Comparison of ENCODE assay signal across 17 cellular contexts in genomic region chr11:63804259-63804658, GRCh38. TPM values are rescaled to one million over a fixed set of nuclear protein-coding genes. Genes with fewer than 3 reads are reported as not detected.
DNase-seq lines count a peak whose midpoint lies in the region; ATAC-seq and TF ChIP-seq lines count a peak whose summit lies in the region.
"Had no signal": no experiment of that assay in that cellular context is flagged by ENCODE, and none has a peak within 500 bp of the region (broad histone marks: within the 10 kb centered on the region; RNA-seq: fewer than 3 reads in every experiment).

No MANE protein-coding gene starts in this region.

- H3K4me1 ChIP-seq in mammary epithelial cell (ENCODE audit: insufficient read depth, low read length), result peaks cover 16% of the 10 kb centered on the region
- H3K4me1 ChIP-seq in mucosa of descending colon (ENCODE audit: low read depth), result peaks cover 15% of the 10 kb centered on the region
- H3K4me1 ChIP-seq in vagina, result peaks cover 21% of the 10 kb centered on the region
- H3K4me1 ChIP-seq in ascending aorta, result no peaks in the 10 kb centered on the region
- H3K4me1 ChIP-seq: esophagus muscularis mucosa, Peyer's patch had no signal

- H3K27me3 ChIP-seq in mammary epithelial cell (ENCODE audit: insufficient read depth, low read length) (no peaks in the 10 kb centered on the region), vagina (no peaks in the 10 kb centered on the region), ascending aorta (no peaks in the 10 kb centered on the region)
- H3K27me3 ChIP-seq: esophagus muscularis mucosa, Peyer's patch had no signal

- WGBS in mammary epithelial cell (ENCODE audit: low coverage, missing lambda C conversion rate), result 35% methylated on average over 6 of the region's 6 CpGs

- H3K4me2 ChIP-seq in mammary epithelial cell (ENCODE audit: insufficient read depth, low read depth, low read length), result no peak overlapping the region

- ATAC-seq in mucosa of descending colon, result peak; percentile 97
- ATAC-seq: naive thymus-derived CD4-positive, alpha-beta T cell had no signal

- H3K36me3 ChIP-seq in mammary epithelial cell (ENCODE audit: insufficient read depth, low read length), result no peaks in the 10 kb centered on the region
- H3K36me3 ChIP-seq in mucosa of descending colon (ENCODE audit: low read depth), result no peaks in the 10 kb centered on the region
- no peaks in the 10 kb centered on the region for H3K36me3 ChIP-seq in vagina
- no peaks in the 10 kb centered on the region for H3K36me3 ChIP-seq in ascending aorta
- H3K36me3 ChIP-seq: esophagus muscularis mucosa, HAP-1, Peyer's patch had no signal

- no peaks in the 10 kb centered on the region for H3K36me3 Mint-ChIP-seq in immature natural killer cell
- H3K36me3 Mint-ChIP-seq: naive thymus-derived CD4-positive, alpha-beta T cell had no signal

- dilution Hi-C loops in mammary epithelial cell (cut with HindIII; ENCODE audit: low sequenced_read_pairs), result no loop called here

- H3K4me3 ChIP-seq in mammary epithelial cell (replicated peaks in 1 of 3; ENCODE audit: insufficient read depth in 1 of 3, low read depth in 2 of 3, low read length in 3 of 3) (no peak overlapping the region), mucosa of descending colon (no peak overlapping the region), vagina (no peak overlapping the region), ascending aorta (no peak overlapping the region), coronary artery (no peak overlapping the region)
- H3K4me3 ChIP-seq: esophagus muscularis mucosa, HAP-1, lung, Peyer's patch had no signal

- BruUV-seq in mammary epithelial cell (replicated peaks; lab: Mats Ljungman, UMichigan), result no TSS peak

- no peaks in the 10 kb centered on the region for H4K20me1 ChIP-seq in mammary epithelial cell (ENCODE audit: insufficient read depth, low read length)

- H2AFZ ChIP-seq in mammary epithelial cell (ENCODE audit: low read depth, low read length), result no peak overlapping the region

- no peaks in the 10 kb centered on the region for H3K9me3 Mint-ChIP-seq in immature natural killer cell

- intact Hi-C loops in mammary epithelial cell (cut with micrococcal nuclease), result no loop called here
- intact Hi-C loops in mucosa of descending colon (cut with DNase I, micrococcal nuclease), result no loop called here
- intact Hi-C loops in vagina (cut with DNase I), result no loop called here
- intact Hi-C loops in ascending aorta (cut with DNase I), result no loop called here

- no peak for TF ChIP-seq CTCF in mammary epithelial cell (conservative IDR thresholded peaks at IDR 0.05 in 1 of 2, IDR thresholded peaks at IDR 0.05 in 1 of 2; ENCODE audit: extremely low read depth in 1 of 2, insufficient read depth in 1 of 2, low read depth in 1 of 2, low read length in 2 of 2)
- no peak for TF ChIP-seq CTCF in mucosa of descending colon (IDR thresholded peaks at IDR 0.05)
- no peak for TF ChIP-seq CTCF in vagina (IDR thresholded peaks at IDR 0.05)
- TF ChIP-seq CTCF in ascending aorta (IDR thresholded peaks at IDR 0.05), result no peak
- TF ChIP-seq CTCF in coronary artery (IDR thresholded peaks at IDR 0.05), result no peak

- H3K27ac ChIP-seq in mammary epithelial cell (ENCODE audit: insufficient read depth, low read depth, low read length) (no peak overlapping the region), vagina (peak overlapping the region; percentile 50), ascending aorta (no peak overlapping the region), coronary artery (no peak overlapping the region)
- H3K27ac ChIP-seq: esophagus muscularis mucosa, Peyer's patch had no signal

- TF ChIP-seq POLR2A in vagina (IDR thresholded peaks at IDR 0.05), result no peak

- H3K9me3 ChIP-seq in mammary epithelial cell (replicated peaks; ENCODE audit: insufficient read depth, low read length), result no peaks in the 10 kb centered on the region
- H3K9me3 ChIP-seq in mucosa of descending colon, result no peaks in the 10 kb centered on the region
- no peaks in the 10 kb centered on the region for H3K9me3 ChIP-seq in vagina
- H3K9me3 ChIP-seq in ascending aorta, result no peaks in the 10 kb centered on the region
- H3K9me3 ChIP-seq: esophagus muscularis mucosa, HAP-1, Peyer's patch had no signal

- H3K79me2 ChIP-seq in mammary epithelial cell (ENCODE audit: insufficient read depth, low read length), result no peaks in the 10 kb centered on the region

- no peaks in the 10 kb centered on the region for H3K27me3 Mint-ChIP-seq in immature natural killer cell (ENCODE audit: low read depth in 3 of 3)

- DNase-seq in NCI-H510A (lab: John Stamatoyannopoulos, UW), result peak; percentile 28
- peak; percentile 68 for DNase-seq in mammary epithelial cell
- peak in 1 of 3 donors; percentile 79 for DNase-seq in mucosa of descending colon
- DNase-seq in vagina (ENCODE audit: extremely low spot score in 2 of 2), result no peak
- DNase-seq in immature natural killer cell, result no peak
- DNase-seq in ascending aorta (ENCODE audit: low spot score in 2 of 2), result no peak
- no peak for DNase-seq in coronary artery (ENCODE audit: low spot score)
- DNase-seq: activated naive CD4-positive, alpha-beta T cell treated with Interleukin-2 at 50 U/mL for 16 hours; AML-193; naive thymus-derived CD4-positive, alpha-beta T cell; NCI-H1092; NCI-H2081 treated with DMSO at 0.1 percent for 48 hours; stimulated activated CD4-positive, alpha-beta T cell treated with anti-CD3 and anti-CD28 coated beads, Interleukin-4, amount 100 ng/mL, for 4 hours had no signal

- H3K4me1 Mint-ChIP-seq in immature natural killer cell, result no peaks in the 10 kb centered on the region

- CTCF ChIA-PET in mammary epithelial cell (lab: Charles Lee; ENCODE audit: low non-redundant PET), result no interaction called here

- in situ Hi-C loops in mammary epithelial cell (cut with MboI; ENCODE audit: low sequenced_read_pairs in 2 of 2), result no loop called here

- H3K4me3 Mint-ChIP-seq in immature natural killer cell, result no peak overlapping the region
- H3K4me3 Mint-ChIP-seq: naive thymus-derived CD4-positive, alpha-beta T cell had no signal

- H3K9ac ChIP-seq in mammary epithelial cell (ENCODE audit: insufficient read depth, low read length), result no peak overlapping the region

- H3K27ac Mint-ChIP-seq in immature natural killer cell, result no peak overlapping the region
- H3K27ac Mint-ChIP-seq: naive thymus-derived CD4-positive, alpha-beta T cell had no signal

RNA-seq across cellular contexts. Expression of gene SPINDOC, which starts 9.0 kb away (rescaled TPM):
- total RNA-seq in mammary epithelial cell (10 to 100 TPM; 19.2 to 24.4 TPM), mucosa of descending colon (10 to 100 TPM in 1 of 3 donors, 1 to 10 TPM in 2; 5.8 to 22.3 (median 7.0) TPM), vagina (6.6 TPM), ascending aorta (5.0 TPM)
- polyA plus RNA-seq in mammary epithelial cell (14.3 TPM), immature natural killer cell (1 to 10 TPM in 2 of 3 donors, under 1 TPM in 1; 0.36 to 2.3 (median 1.2) TPM)
- 3.7 TPM for polyA minus RNA-seq in mammary epithelial cell

RNA-seq across cellular contexts. Expression of gene MARK2, which starts 34.7 kb away (rescaled TPM):
- total RNA-seq in mammary epithelial cell (10 to 100 TPM; 26.7 to 64.4 TPM), mucosa of descending colon (100 to 1,000 TPM in 1 of 3 donors, 10 to 100 TPM in 2; 71.9 to 111 (median 94.5) TPM), vagina (35.6 TPM), ascending aorta (45.7 TPM)
- polyA plus RNA-seq in mammary epithelial cell (38.9 TPM), immature natural killer cell (10 to 100 TPM; 28.6 to 73.8 (median 31.6) TPM)
- polyA minus RNA-seq in mammary epithelial cell, result 79.0 TPM

RNA-seq across cellular contexts. Expression of gene ZFTA, which starts 35.7 kb away (rescaled TPM):
- 10 to 100 TPM in 1 of 2 donors, 1 to 10 TPM in 1; 4.7 to 10.0 TPM for total RNA-seq in mammary epithelial cell
- polyA plus RNA-seq in mammary epithelial cell, result 1.9 TPM
- 1.3 TPM for polyA minus RNA-seq in mammary epithelial cell
- 10 to 100 TPM in 1 of 3 donors, 1 to 10 TPM in 2; 4.8 to 27.1 (median 5.4) TPM for total RNA-seq in mucosa of descending colon
- 13.0 TPM for total RNA-seq in vagina
- under 1 TPM in 2 of 3 donors, not detected in 1; 0.11 to 0.12 TPM for polyA plus RNA-seq in immature natural killer cell
- 34.7 TPM for total RNA-seq in ascending aorta

Comparison
In these comparisons a context has a peak if more than half of its experiments do, and no peak if none do; other contexts are left out.
1. DNase-seq: peak in NCI-H510A (single experiment) and mammary epithelial cell (single experiment); none in vagina (0 of 2), immature natural killer cell (0 of 3), ascending aorta (0 of 2) and coronary artery (single experiment).